In genomic region chr16:64051826-64052225, GRCh38 we compare ENCODE assay signal across 8 cellular contexts.
DNase-seq lines count a peak whose midpoint lies in the region; ATAC-seq and TF ChIP-seq lines count a peak whose summit lies in the region.
"Had no signal": no experiment of that assay in that cellular context is flagged by ENCODE, and none has a peak within 500 bp of the region (broad histone marks: within the 10 kb centered on the region; RNA-seq: fewer than 3 reads in every experiment).

No MANE protein-coding gene starts in this region.

- no peak overlapping the region for H2AFZ ChIP-seq in trophoblast cell (ENCODE audit: insufficient read depth, low read length, poor library complexity)

- H3K4me3 ChIP-seq in cardiac fibroblast (replicated peaks in 1 of 2; ENCODE audit: low read depth in 2 of 2, low read length in 2 of 2) (no peak overlapping the region), trophoblast cell (ENCODE audit: low read depth, low read length) (no peak overlapping the region)

- peak overlapping the region; percentile 7 for H4K8ac ChIP-seq in trophoblast cell (ENCODE audit: low read depth, low read length)

- H3K4ac ChIP-seq in trophoblast cell (ENCODE audit: low read depth, low read length) = no peak overlapping the region

- no peak overlapping the region for H4K12ac ChIP-seq in trophoblast cell (ENCODE audit: low read depth, low read length)

- no peaks in the 10 kb centered on the region for H3K4me1 ChIP-seq in trophoblast cell (ENCODE audit: control insufficient read depth in 1 of 2, insufficient read depth in 2 of 2, low read length in 2 of 2)

- peak; percentile 11 for TF ChIP-seq CTCF in cardiac fibroblast (IDR thresholded peaks at IDR 0.05; ENCODE audit: low read depth, low read length)

- no peaks in the 10 kb centered on the region for H3K36me3 Mint-ChIP-seq in effector memory CD8-positive, alpha-beta T cell (ENCODE audit: insufficient read depth)
- H3K36me3 Mint-ChIP-seq in stimulated activated naive B cell treated with anti-CD40 and anti-IgM and Interleukin-4, amounts not matched to agents 10 μg/mL and 1 μg/mL and 100 μg/mL, for 72 hours = no peaks in the 10 kb centered on the region

- peak; percentile 14 for DNase-seq in G401 (ENCODE audit: low spot score)
- peak; percentile 32 for DNase-seq in NCI-H460 (ENCODE audit: extremely low read depth, low read depth)
- peak; percentile 34 to 35 for DNase-seq in cardiac fibroblast (ENCODE audit: low read depth in 2 of 2)
- DNase-seq in trophoblast cell = peak in 1 of 2 donors; percentile 6
- DNase-seq in effector memory CD8-positive, alpha-beta T cell = no peak
- no peak for DNase-seq in 8988T
- DNase-seq in stimulated activated naive B cell treated with anti-CD40 and anti-IgM and Interleukin-4, amounts not matched to agents 10 μg/mL and 1 μg/mL and 100 μg/mL, for 72 hours = no peak
- DNase-seq: cortex of kidney had no signal

- H2BK120ac ChIP-seq in trophoblast cell (ENCODE audit: insufficient read depth, low read length, poor library complexity) = no peak overlapping the region

- H3K14ac ChIP-seq in trophoblast cell (ENCODE audit: low read length) = no peak overlapping the region

- H3K79me2 ChIP-seq in trophoblast cell (ENCODE audit: control insufficient read depth, insufficient read depth, low read length, poor library complexity) = no peaks in the 10 kb centered on the region

- no peak overlapping the region for H2BK12ac ChIP-seq in trophoblast cell (ENCODE audit: low read length)

- no peak overlapping the region for H3K18ac ChIP-seq in trophoblast cell (ENCODE audit: low read length)

- ATAC-seq in effector memory CD8-positive, alpha-beta T cell (replicated peaks) = no peak
- no peak for ATAC-seq in stimulated activated naive B cell treated with anti-CD40 and anti-IgM and Interleukin-4, amounts not matched to agents 10 μg/mL and 1 μg/mL and 100 μg/mL, for 72 hours (replicated peaks)

- H3K27ac Mint-ChIP-seq in effector memory CD8-positive, alpha-beta T cell = no peak overlapping the region
- H3K27ac Mint-ChIP-seq in stimulated activated naive B cell treated with anti-CD40 and anti-IgM and Interleukin-4, amounts not matched to agents 10 μg/mL and 1 μg/mL and 100 μg/mL, for 72 hours = no peak overlapping the region

- no peaks in the 10 kb centered on the region for H3K79me1 ChIP-seq in trophoblast cell (ENCODE audit: low read length)

- no peak overlapping the region for H3K27ac ChIP-seq in trophoblast cell (ENCODE audit: low read depth, low read length)

- H3K9me3 ChIP-seq in trophoblast cell (ENCODE audit: insufficient read depth, low read depth, low read length) = no peaks in the 10 kb centered on the region

- H3K4me3 Mint-ChIP-seq in effector memory CD8-positive, alpha-beta T cell = no peak overlapping the region
- no peak overlapping the region for H3K4me3 Mint-ChIP-seq in stimulated activated naive B cell treated with anti-CD40 and anti-IgM and Interleukin-4, amounts not matched to agents 10 μg/mL and 1 μg/mL and 100 μg/mL, for 72 hours

- no peaks in the 10 kb centered on the region for H3K27me3 ChIP-seq in trophoblast cell (ENCODE audit: insufficient read depth, low read length)

- H3K36me3 ChIP-seq in trophoblast cell (ENCODE audit: control insufficient read depth in 1 of 2, insufficient read depth in 2 of 2, low read length in 2 of 2) = no peaks in the 10 kb centered on the region

- in situ Hi-C loops in G401 (cut with HindIII; ENCODE audit: low sequenced_read_pairs) = no loop called here

- H3K23ac ChIP-seq in trophoblast cell (ENCODE audit: low read length) = no peak overlapping the region

- no peak overlapping the region for H2BK5ac ChIP-seq in trophoblast cell (ENCODE audit: low read depth, low read length, poor library complexity)

- H3K9me3 Mint-ChIP-seq in effector memory CD8-positive, alpha-beta T cell = peaks cover 5 to 21% of the 10 kb centered on the region in 2 donors
- peaks cover 5 to 11% of the 10 kb centered on the region in 2 donors for H3K9me3 Mint-ChIP-seq in stimulated activated naive B cell treated with anti-CD40 and anti-IgM and Interleukin-4, amounts not matched to agents 10 μg/mL and 1 μg/mL and 100 μg/mL, for 72 hours

- no peaks in the 10 kb centered on the region for H3K4me1 Mint-ChIP-seq in effector memory CD8-positive, alpha-beta T cell (ENCODE audit: low read depth in 2 of 2)
- no peaks in the 10 kb centered on the region for H3K4me1 Mint-ChIP-seq in stimulated activated naive B cell treated with anti-CD40 and anti-IgM and Interleukin-4, amounts not matched to agents 10 μg/mL and 1 μg/mL and 100 μg/mL, for 72 hours

- H3K27me3 Mint-ChIP-seq in effector memory CD8-positive, alpha-beta T cell = no peaks in the 10 kb centered on the region
- H3K27me3 Mint-ChIP-seq in stimulated activated naive B cell treated with anti-CD40 and anti-IgM and Interleukin-4, amounts not matched to agents 10 μg/mL and 1 μg/mL and 100 μg/mL, for 72 hours = no peaks in the 10 kb centered on the region

- H3K9ac ChIP-seq in trophoblast cell (ENCODE audit: low read length) = no peak overlapping the region

- H4K91ac ChIP-seq in trophoblast cell (ENCODE audit: low read depth, low read length) = no peak overlapping the region

- H3K4me2 ChIP-seq in trophoblast cell (ENCODE audit: low read length) = no peak overlapping the region

- H2AK5ac ChIP-seq in trophoblast cell (ENCODE audit: low read length) = no peak overlapping the region

Comparison
In these comparisons a context has a peak if more than half of its experiments do, and no peak if none do; other contexts are left out.
1. DNase-seq: peak in G401 (single experiment), NCI-H460 (single experiment) and cardiac fibroblast (2 of 2); none in effector memory CD8-positive, alpha-beta T cell (0 of 3), 8988T (single experiment) and stimulated activated naive B cell treated with anti-CD40 and anti-IgM and Interleukin-4, amounts not matched to agents 10 μg/mL and 1 μg/mL and 100 μg/mL, for 72 hours (single experiment).